In the genomic region with DNA sequence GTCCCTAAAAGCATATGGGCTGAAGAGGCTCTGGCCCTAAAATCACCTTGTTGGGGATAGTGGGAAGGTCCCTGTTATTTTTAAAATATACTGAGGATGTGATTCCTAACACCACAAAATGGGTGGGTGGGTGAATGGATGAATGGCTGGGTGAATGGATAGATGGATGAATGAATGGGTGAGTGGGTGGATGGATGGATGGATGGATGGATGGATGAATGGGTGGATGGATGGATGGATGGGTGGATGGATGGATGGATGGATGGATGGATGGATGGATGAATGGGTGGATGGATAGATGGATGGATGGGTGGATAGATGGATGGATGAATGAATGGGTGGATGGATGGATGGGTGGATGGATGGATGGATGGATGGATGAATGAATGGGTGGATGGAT, we compare ENCODE assay signal across 8 cellular contexts. TPM values are rescaled to one million over a fixed set of nuclear protein-coding genes. Genes with fewer than 3 reads are reported as not detected.
DNase-seq lines count a peak whose midpoint lies in the region; ATAC-seq, FAIRE-seq and TF ChIP-seq lines count a peak whose summit lies in the region.
"Not testable (repeated sequence)": the region's sequence is repeated elsewhere in the genome, so short reads cannot be mapped to it uniquely, and the experiment has no call there.

No MANE protein-coding gene starts in this region.

- H3K56ac ChIP-seq in H1 (replicated peaks; ENCODE audit: insufficient read length, low read depth, low read length), result peak overlapping the region; percentile 66

- not testable (repeated sequence) for H3K4me1 ChIP-seq in H1 (replicated peaks in 1 of 4; ENCODE audit: control insufficient read depth in 3 of 4, insufficient read depth in 4 of 4, low read length in 3 of 4); right cardiac atrium (ENCODE audit: control insufficient read depth, insufficient read depth, low read length)
- H3K4me1 ChIP-seq in gastroesophageal sphincter, result peaks cover 3 to 66% (median 12%) of the 10 kb centered on the region in 3 donors

- TF ChIP-seq CTCF in H1 (IDR thresholded peaks at IDR 0.05; ENCODE audit: control extremely low read depth in 1 of 3, insufficient read depth in 1 of 3, low read depth in 1 of 3, low read length in 3 of 3); gastroesophageal sphincter (IDR thresholded peaks at IDR 0.05); type B pancreatic cell (conservative IDR thresholded peaks at IDR 0.05): not testable (repeated sequence)

- not testable (repeated sequence) for TF ChIP-seq POLR2A in H1 (IDR thresholded peaks at IDR 0.05; ENCODE audit: control extremely low read depth in 1 of 2, low read depth in 2 of 2, low read length in 2 of 2); gastroesophageal sphincter (IDR thresholded peaks at IDR 0.05)

- H3K14ac ChIP-seq in H1 (ENCODE audit: insufficient read length), result not testable (repeated sequence)

- not testable (repeated sequence) for H3K9me3 Mint-ChIP-seq in memory B cell; stimulated activated effector memory CD8-positive, alpha-beta T cell treated with anti-CD3 and anti-CD28 coated beads, Interleukin-12 subunit alpha, Interleukin-12 subunit beta, amount 100 ng/mL, for 72 hours; type B pancreatic cell

- H3K36me3 ChIP-seq in H1 (ENCODE audit: control insufficient read depth in 2 of 4, insufficient read depth in 4 of 4, low read length in 3 of 4) (peaks cover 2 to 37% (median 9%) of the 10 kb centered on the region in 4 experiments; a peak in 6 of 8 replicates), gastroesophageal sphincter (peaks cover 0 to 53% of the 10 kb centered on the region in 2 donors)

- not testable (repeated sequence) for H3K18ac ChIP-seq in H1 (ENCODE audit: extremely low read depth, low read length)

- not testable (repeated sequence) for H3K4ac ChIP-seq in H1 (replicated peaks; ENCODE audit: insufficient read length, low read depth, low read length)

- H3K23ac ChIP-seq in H1 (ENCODE audit: insufficient read length), result not testable (repeated sequence)

- POLR2A ChIA-PET in H1 (lab: Charles Lee; ENCODE audit: partially characterized antibody), result not testable (repeated sequence)

- intact Hi-C loops in right cardiac atrium (cut with DNase I), result loop anchor here in 1 of 4 donors (10.0 kb wide), 1 partner anchor 92 kb away; a partner anchor contains a TSS

- not testable (repeated sequence) for H4K5ac ChIP-seq in H1 (ENCODE audit: insufficient read length, low read depth, low read length)

- not testable (repeated sequence) for H3K27ac ChIP-seq in H1 (ENCODE audit: low read depth, low read length)
- peak overlapping the region in 3 of 4 donors; percentile 26 to 87 (median 84) for H3K27ac ChIP-seq in gastroesophageal sphincter
- peak overlapping the region; percentile 26 for H3K27ac ChIP-seq in right cardiac atrium (ENCODE audit: low read length)

- H3K23me2 ChIP-seq in H1 (ENCODE audit: low read depth, low read length), result not testable (repeated sequence)

- H2AK5ac ChIP-seq in H1 (ENCODE audit: low read depth, low read length), result not testable (repeated sequence)

- not testable (repeated sequence) for H3K4me2 ChIP-seq in H1 (ENCODE audit: insufficient read depth in 1 of 2, low read depth in 2 of 2, low read length in 2 of 2)

- not testable (repeated sequence) for H3K4me3 Mint-ChIP-seq in T-helper 17 cell; memory B cell; stimulated activated effector memory CD8-positive, alpha-beta T cell treated with anti-CD3 and anti-CD28 coated beads, Interleukin-12 subunit alpha, Interleukin-12 subunit beta, amount 100 ng/mL, for 72 hours
- peak overlapping the region; percentile 7 for H3K4me3 Mint-ChIP-seq in type B pancreatic cell

- not testable (repeated sequence) for H3K9ac ChIP-seq in H1 (replicated peaks in 1 of 4; ENCODE audit: extremely low read depth in 1 of 4, low read depth in 3 of 4, low read length in 3 of 4)

- not testable (repeated sequence) for H3K27me3 ChIP-seq in H1 (replicated peaks in 1 of 4; ENCODE audit: control insufficient read depth in 3 of 4, extremely low read depth in 1 of 4, insufficient read depth in 3 of 4, low read length in 3 of 4); gastroesophageal sphincter; right cardiac atrium (ENCODE audit: control insufficient read depth, insufficient read depth)

- H4K8ac ChIP-seq in H1 (ENCODE audit: extremely low read depth, insufficient read depth, low read length), result not testable (repeated sequence)

- not testable (repeated sequence) for H3K9me3 ChIP-seq in T-helper 17 cell (ENCODE audit: control insufficient read depth, low read length, poor library complexity, severe bottlenecking); H1 (ENCODE audit: insufficient read depth in 2 of 2, low read depth in 1 of 2, low read length in 1 of 2); gastroesophageal sphincter; right cardiac atrium (ENCODE audit: control insufficient read depth, low read length)

- not testable (repeated sequence) for TF ChIP-seq RAD21 in H1 (IDR thresholded peaks at IDR 0.05 in 1 of 2, conservative IDR thresholded peaks at IDR 0.05 in 1 of 2; ENCODE audit: low read depth in 2 of 2, low read length in 2 of 2)

- H2BK15ac ChIP-seq in H1 (ENCODE audit: low read length), result not testable (repeated sequence)

- not testable (repeated sequence) for H2BK12ac ChIP-seq in H1 (ENCODE audit: low read depth, low read length)

- ATAC-seq in T-helper 17 cell; gastroesophageal sphincter; right cardiac atrium; memory B cell (ENCODE audit: low read depth); stimulated activated effector memory CD8-positive, alpha-beta T cell treated with anti-CD3 and anti-CD28 coated beads, Interleukin-12 subunit alpha, Interleukin-12 subunit beta, amount 100 ng/mL, for 72 hours: not testable (repeated sequence)

- not testable (repeated sequence) for H3K27me3 Mint-ChIP-seq in T-helper 17 cell, memory B cell, type B pancreatic cell

- H3K27ac Mint-ChIP-seq in T-helper 17 cell (peak overlapping the region; percentile 47), memory B cell (peak overlapping the region; percentile 79)
- H3K27ac Mint-ChIP-seq in stimulated activated effector memory CD8-positive, alpha-beta T cell treated with anti-CD3 and anti-CD28 coated beads, Interleukin-12 subunit alpha, Interleukin-12 subunit beta, amount 100 ng/mL, for 72 hours, result peak overlapping the region; percentile 62
- H3K27ac Mint-ChIP-seq in type B pancreatic cell, result not testable (repeated sequence)

- DNase-seq in HTR-8/SVneo (ENCODE audit: insufficient read length, low spot score); T-helper 17 cell; H1 (ENCODE audit: low read depth in 1 of 2, low spot score in 2 of 2); right cardiac atrium; memory B cell (ENCODE audit: low spot score in 2 of 2); stimulated activated effector memory CD8-positive, alpha-beta T cell treated with anti-CD3 and anti-CD28 coated beads, Interleukin-12 subunit alpha, Interleukin-12 subunit beta, amount 100 ng/mL, for 72 hours (ENCODE audit: low spot score in 2 of 2); type B pancreatic cell (ENCODE audit: extremely low spot score, unreplicated experiment): not testable (repeated sequence)

- H4K91ac ChIP-seq in H1 (replicated peaks; ENCODE audit: insufficient read length, low read length), result not testable (repeated sequence)

- not testable (repeated sequence) for TF ChIP-seq EP300 in H1 (IDR thresholded peaks at IDR 0.05; ENCODE audit: borderline replicate concordance in 1 of 2, low read depth in 2 of 2, low read length in 2 of 2); gastroesophageal sphincter (IDR thresholded peaks at IDR 0.05)

- not testable (repeated sequence) for H2BK5ac ChIP-seq in H1 (ENCODE audit: low read depth, low read length)

- H3K36me3 Mint-ChIP-seq in T-helper 17 cell (ENCODE audit: low read depth), result not testable (repeated sequence)
- H3K36me3 Mint-ChIP-seq in memory B cell (peaks cover 26% of the 10 kb centered on the region), type B pancreatic cell (peaks cover 16% of the 10 kb centered on the region)
- H3K36me3 Mint-ChIP-seq in stimulated activated effector memory CD8-positive, alpha-beta T cell treated with anti-CD3 and anti-CD28 coated beads, Interleukin-12 subunit alpha, Interleukin-12 subunit beta, amount 100 ng/mL, for 72 hours, result peaks cover 71% of the 10 kb centered on the region

- H3K4me3 ChIP-seq in H1 (ENCODE audit: extremely low read depth in 1 of 4, insufficient read depth in 2 of 4, low read depth in 3 of 4, low read length in 4 of 4); gastroesophageal sphincter; right cardiac atrium (ENCODE audit: low read length): not testable (repeated sequence)

- not testable (repeated sequence) for H4K20me1 ChIP-seq in H1 (replicated peaks in 1 of 2; ENCODE audit: control insufficient read depth in 1 of 2, insufficient read depth in 2 of 2, low read length in 2 of 2)

- not testable (repeated sequence) for H3K79me1 ChIP-seq in H1 (ENCODE audit: low read depth, low read length)

- CTCF ChIA-PET in H1 (lab: Charles Lee; ENCODE audit: partially characterized antibody), result interaction anchor here (0.6 to 1.9 kb wide), 3 partner anchors 17 to 361 kb away, joined by 3 to 10 read pairs (median 3); no protein-coding TSS in a partner anchor

- not testable (repeated sequence) for H3K79me2 ChIP-seq in H1 (ENCODE audit: control insufficient read depth in 1 of 2, insufficient read depth in 2 of 2, low read length in 2 of 2)

- FAIRE-seq in HTR-8/SVneo (lab: Jason Lieb, UNC), result peak; percentile 20
- not testable (repeated sequence) for FAIRE-seq in H1 (lab: Jason Lieb, UNC)

- not testable (repeated sequence) for H2BK20ac ChIP-seq in H1 (ENCODE audit: low read length)

- H2AFZ ChIP-seq in H1 (ENCODE audit: low read length), result not testable (repeated sequence)

- H3K4me1 Mint-ChIP-seq in T-helper 17 cell, memory B cell: not testable (repeated sequence)
- H3K4me1 Mint-ChIP-seq in stimulated activated effector memory CD8-positive, alpha-beta T cell treated with anti-CD3 and anti-CD28 coated beads, Interleukin-12 subunit alpha, Interleukin-12 subunit beta, amount 100 ng/mL, for 72 hours, result peaks cover 42% of the 10 kb centered on the region
- H3K4me1 Mint-ChIP-seq in type B pancreatic cell (ENCODE audit: unreplicated experiment), result peaks cover 21% of the 10 kb centered on the region

- not testable (repeated sequence) for H2BK120ac ChIP-seq in H1 (replicated peaks; ENCODE audit: low read depth, low read length)

RNA-seq across cellular contexts. Expression of a gene that starts 43.0 kb away (rescaled TPM):
- total RNA-seq in T-helper 17 cell (10 to 100 TPM; 81.7 to 86.0 TPM), gastroesophageal sphincter (100 to 1,000 TPM in 1 of 4 donors, 10 to 100 TPM in 3; 52.8 to 118 (median 77.3) TPM), right cardiac atrium (100 to 1,000 TPM; 145 to 208 (median 179) TPM), type B pancreatic cell (ENCODE audit: low replicate concordance) (24.2 and 37.5 TPM in 2 replicates)
- total RNA-seq in H1 (2021; fragmentation: NEBNext Ultra II Directional; extraction: Animal tissue kit (Norgen Biotek cat#: 25700)), result 27.7 and 31.8 TPM in 2 replicates
- polyA plus RNA-seq in H1 (2011; rRNA removed) (24.6 and 24.9 TPM in 2 replicates), right cardiac atrium (112 TPM)
- polyA plus RNA-seq in H1 (2011; cell fraction: cytosol; rRNA removed), result 32.1 TPM
- 84.2 TPM for polyA plus RNA-seq in H1 (2011; cell fraction: nucleus; rRNA removed)
- polyA plus RNA-seq in H1 (2012, experiment 1 of 2), result 24.5 to 36.7 TPM (median 30.5 TPM) in 4 replicates
- polyA plus RNA-seq in H1 (2012, experiment 2 of 2), result 22.5 TPM
- polyA plus RNA-seq in H1 (2013, experiment 1 of 2), result 28.4 TPM
- polyA plus RNA-seq in H1 (2013, experiment 2 of 2), result 25.3 TPM
- 51.0 and 58.0 TPM in 2 replicates for polyA minus RNA-seq in H1 (2011; rRNA and poly(A)+ RNA removed)
- 31.0 TPM for polyA minus RNA-seq in H1 (2011; cell fraction: cytosol; rRNA and poly(A)+ RNA removed)
- 60.7 TPM for polyA minus RNA-seq in H1 (2011; cell fraction: nucleus; rRNA and poly(A)+ RNA removed)
